14 cellular contexts compared by ENCODE assay signal in the genomic region with DNA sequence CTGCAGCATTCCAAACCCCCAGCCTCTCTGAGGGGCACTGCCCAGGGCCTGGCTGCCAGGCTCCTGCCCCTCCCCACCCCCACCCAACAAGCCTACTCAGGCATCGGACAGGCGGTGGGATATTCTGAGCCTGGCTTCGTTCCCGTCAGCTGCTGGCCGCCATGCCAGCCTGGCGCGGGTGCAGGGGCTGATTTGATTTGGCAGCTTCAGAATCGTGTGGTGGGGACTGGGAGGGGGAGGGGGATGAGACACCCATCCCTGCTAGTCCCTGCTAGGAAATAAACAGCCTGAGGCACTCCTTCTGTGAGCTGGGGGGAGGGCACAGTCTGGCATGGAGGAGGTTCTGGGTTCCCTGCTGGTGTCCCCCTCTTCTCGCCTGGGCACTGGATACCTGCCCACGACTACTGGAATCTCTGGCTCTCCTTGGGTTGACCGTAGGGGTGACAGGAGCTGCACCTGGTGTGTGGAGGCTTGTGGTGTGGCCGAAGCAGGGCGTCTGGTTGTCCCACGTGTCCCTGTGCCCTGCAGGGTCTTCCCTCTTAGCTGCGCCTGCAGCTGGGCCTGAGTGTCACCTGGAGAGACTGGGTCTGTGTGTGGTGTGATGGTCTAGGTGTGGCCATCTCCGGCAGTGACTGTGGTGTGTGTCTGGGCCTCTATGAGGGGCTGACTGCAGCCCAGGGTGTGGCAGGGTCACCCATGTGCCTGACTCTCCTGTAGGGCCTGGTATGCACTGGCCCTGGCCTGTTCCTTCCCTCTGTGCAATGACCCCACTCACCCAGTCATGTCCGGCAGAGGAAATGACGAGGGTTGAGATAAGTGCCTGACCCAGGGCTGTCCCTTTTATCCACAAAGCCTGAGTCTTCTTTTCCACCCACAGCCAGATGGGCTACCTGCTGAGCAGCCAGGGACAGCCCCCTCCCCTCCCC. TPM values are rescaled to one million over a fixed set of nuclear protein-coding genes. Genes with fewer than 3 reads are reported as not detected.
DNase-seq lines count a peak whose midpoint lies in the region; ATAC-seq and TF ChIP-seq lines count a peak whose summit lies in the region.
"Had no signal": no experiment of that assay in that cellular context is flagged by ENCODE, and none has a peak within 500 bp of the region (broad histone marks: within the 10 kb centered on the region; RNA-seq: fewer than 3 reads in every experiment).

No MANE protein-coding gene starts in this region.

- peak overlapping the region; percentile 32 for H3K27ac ChIP-seq in substantia nigra (ENCODE audit: low read depth, low read length, poor library complexity, severe bottlenecking)
- H3K27ac ChIP-seq in prostate gland: no peak overlapping the region
- H3K27ac ChIP-seq: 22Rv1, HL-60 had no signal

- CTCF ChIA-PET in HEK293T (lab: Yijun Ruan, JAX): interaction anchor here (1.4 kb wide), 1 partner anchor 42 kb away, joined by 3 read pairs; no protein-coding TSS in a partner anchor

- H3K27me3 ChIP-seq in prostate gland (replicated peaks; ENCODE audit: insufficient read depth): no peaks in the 10 kb centered on the region

- TF ChIP-seq CTCF in prostate gland (IDR thresholded peaks at IDR 0.05): no peak

- POLR2A ChIA-PET in HEK293T (lab: Yijun Ruan, JAX): no interaction called here

- peak; percentile 62 for ATAC-seq in left lobe of liver

- no peaks in the 10 kb centered on the region for H3K36me3 ChIP-seq in prostate gland

- TF ChIP-seq POLR2A in prostate gland (IDR thresholded peaks at IDR 0.05): no peak

- no peaks in the 10 kb centered on the region for H3K4me1 ChIP-seq in prostate gland (replicated peaks)

- no peak overlapping the region for H3K4me3 ChIP-seq in prostate gland

- peak; percentile 58 for DNase-seq in DMS 273 (lab: John Stamatoyannopoulos, UW; ENCODE audit: unreplicated experiment)
- no peak for DNase-seq in DMS 273 treated with DMSO at 0.1 percent for 48 hours (lab: John Stamatoyannopoulos, UW)
- DNase-seq in cerebellum (ENCODE audit: low spot score): peak; percentile 19
- no peak for DNase-seq in left lobe of liver (ENCODE audit: low spot score)
- DNase-seq in substantia nigra (lab: John Stamatoyannopoulos, UW): peak in 21 of 49 donors; percentile 11 to 78 (median 26)
- DNase-seq in stimulated activated CD4-positive, alpha-beta T cell treated with anti-CD3 and anti-CD28 coated beads, Interleukin-4, amount 100 ng/mL, for 4 hours: no peak
- DNase-seq in prostate gland (ENCODE audit: low spot score): no peak
- DNase-seq in HEK293T (ENCODE audit: extremely low spot score): no peak
- DNase-seq: activated CD4-positive, alpha-beta T cell treated with anti-CD3 and anti-CD28 coated beads, Interleukin-2, amount 50 U/mL, for 48 hours; DMS79 treated with DMSO at 0.1 percent for 48 hours; NCI-H2029 treated with DMSO at 0.1 percent for 48 hours; SHP77 treated with DMSO at 0.1 percent for 48 hours had no signal

- H3K9me3 ChIP-seq in prostate gland: no peaks in the 10 kb centered on the region

- intact Hi-C loops in prostate gland (cut with DNase I): no loop called here

- 50% methylated on average over 15 of the region's 18 CpGs for WGBS in prostate gland

TF ChIP-seq in HEK293T, 16 proteins besides CTCF, POLR2A, EP300 and RAD21:
- no peak for TF ChIP-seq ARNT (IDR thresholded peaks at IDR 0.05)
- TF ChIP-seq BHLHE40 (IDR thresholded peaks at IDR 0.05; ENCODE audit: borderline replicate concordance): no peak
- no peak for TF ChIP-seq ZNF384 (IDR thresholded peaks at IDR 0.05)
- TF ChIP-seq FOXM1 (IDR thresholded peaks at IDR 0.05; ENCODE audit: borderline replicate concordance): no peak
- TF ChIP-seq L3MBTL2 (conservative IDR thresholded peaks at IDR 0.05): no peak
- no peak for TF ChIP-seq SUZ12 (IDR thresholded peaks at IDR 0.05)
- TF ChIP-seq, protein P1, sequence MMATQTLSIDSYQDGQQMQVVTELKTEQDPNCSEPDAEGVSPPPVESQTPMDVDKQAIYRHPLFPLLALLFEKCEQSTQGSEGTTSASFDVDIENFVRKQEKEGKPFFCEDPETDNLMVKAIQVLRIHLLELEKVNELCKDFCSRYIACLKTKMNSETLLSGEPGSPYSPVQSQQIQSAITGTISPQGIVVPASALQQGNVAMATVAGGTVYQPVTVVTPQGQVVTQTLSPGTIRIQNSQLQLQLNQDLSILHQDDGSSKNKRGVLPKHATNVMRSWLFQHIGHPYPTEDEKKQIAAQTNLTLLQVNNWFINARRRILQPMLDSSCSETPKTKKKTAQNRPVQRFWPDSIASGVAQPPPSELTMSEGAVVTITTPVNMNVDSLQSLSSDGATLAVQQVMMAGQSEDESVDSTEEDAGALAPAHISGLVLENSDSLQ (IDR thresholded peaks at IDR 0.05): no peak
- no peak for TF ChIP-seq SP1 (IDR thresholded peaks at IDR 0.05)
- no peak for TF ChIP-seq CTBP1 (IDR thresholded peaks at IDR 0.05; ENCODE audit: borderline replicate concordance)
- no peak for TF ChIP-seq TARDBP (IDR thresholded peaks at IDR 0.05)
- no peak for TF ChIP-seq FOXK2 (IDR thresholded peaks at IDR 0.05)
- TF ChIP-seq FOXA1 (IDR thresholded peaks at IDR 0.05): no peak
- no peak for TF ChIP-seq LEF1 (IDR thresholded peaks at IDR 0.05; ENCODE audit: borderline replicate concordance)
- no peak for TF ChIP-seq NFRKB (IDR thresholded peaks at IDR 0.05)
- TF ChIP-seq HDGF (IDR thresholded peaks at IDR 0.05; ENCODE audit: borderline replicate concordance): no peak
- no peak for TF ChIP-seq ELF4 (IDR thresholded peaks at IDR 0.05)

RNA-seq across cellular contexts. Expression of a gene that starts 42.2 kb away (rescaled TPM):
- total RNA-seq in cerebellum: 8.4 TPM
- total RNA-seq in left lobe of liver: 20.3 TPM
- 10 to 100 TPM; 24.2 to 47.7 TPM for total RNA-seq in prostate gland

Comparison
In these comparisons a context has a peak if more than half of its experiments do, and no peak if none do; other contexts are left out.
1. DNase-seq: peak in DMS 273 (single experiment) and cerebellum (single experiment); none in DMS 273 treated with DMSO at 0.1 percent for 48 hours (single experiment), left lobe of liver (single experiment), stimulated activated CD4-positive, alpha-beta T cell treated with anti-CD3 and anti-CD28 coated beads, Interleukin-4, amount 100 ng/mL, for 4 hours (0 of 2), prostate gland (single experiment) and HEK293T (single experiment).